17 cellular contexts compared by ENCODE assay signal in the genomic region with DNA sequence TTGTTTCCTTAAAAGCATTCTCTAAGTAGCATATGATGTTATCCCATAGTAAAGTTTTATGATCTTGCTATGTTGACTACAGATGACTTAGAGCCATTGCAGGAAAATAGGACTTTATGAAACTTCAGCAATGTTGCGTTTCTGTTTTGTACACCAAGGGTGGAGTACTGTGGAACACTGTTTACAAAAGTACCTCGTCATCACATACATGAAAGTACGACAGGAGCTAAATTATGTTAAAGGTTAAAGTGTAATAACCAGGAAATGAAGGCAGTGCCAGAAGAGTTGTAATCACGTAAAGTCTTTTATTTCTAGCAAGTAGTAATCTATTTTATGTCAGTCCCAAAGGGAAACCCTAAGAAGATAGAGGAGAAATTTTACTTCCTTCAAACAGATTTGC. TPM values are rescaled to one million over a fixed set of nuclear protein-coding genes. Genes with fewer than 3 reads are reported as not detected.
DNase-seq lines count a peak whose midpoint lies in the region; ATAC-seq and TF ChIP-seq lines count a peak whose summit lies in the region.
"Had no signal": no experiment of that assay in that cellular context is flagged by ENCODE, and none has a peak within 500 bp of the region (broad histone marks: within the 10 kb centered on the region; RNA-seq: fewer than 3 reads in every experiment).

No MANE protein-coding gene starts in this region.

- ATAC-seq in mucosa of descending colon (peak; percentile 96), GM18873 (IDR thresholded peaks at IDR 0.05; ENCODE audit: low FRiP score, unreplicated experiment) (no peak)

- H3K9me3 ChIP-seq in mucosa of descending colon = no peaks in the 10 kb centered on the region
- no peaks in the 10 kb centered on the region for H3K9me3 ChIP-seq in testis

- TF ChIP-seq CTCF in LNCaP clone FGC (IDR thresholded peaks at IDR 0.05; ENCODE audit: control insufficient read depth, extremely low read depth, insufficient read depth) (no peak), epithelial cell of esophagus (IDR thresholded peaks at IDR 0.05; ENCODE audit: insufficient read depth, low read depth, low read length, missing control alignments) (no peak), mucosa of descending colon (IDR thresholded peaks at IDR 0.05) (no peak), type B pancreatic cell (conservative IDR thresholded peaks at IDR 0.05) (no peak), testis (IDR thresholded peaks at IDR 0.05) (no peak)

- no peaks in the 10 kb centered on the region for H3K27me3 Mint-ChIP-seq in type B pancreatic cell

- intact Hi-C loops in mucosa of descending colon (cut with DNase I, micrococcal nuclease) = no loop called here
- intact Hi-C loops in testis (cut with DNase I; ENCODE audit: low total_unique reads) = no loop called here

- H3K4me3 ChIP-seq in LNCaP clone FGC (ENCODE audit: low read depth, low read length) = no peak overlapping the region
- H3K4me3 ChIP-seq in epithelial cell of esophagus (ENCODE audit: low read length) = no peak overlapping the region
- no peak overlapping the region for H3K4me3 ChIP-seq in mucosa of descending colon
- no peak overlapping the region for H3K4me3 ChIP-seq in testis
- H3K4me3 ChIP-seq: PC-9 had no signal

- H3K4me1 Mint-ChIP-seq in type B pancreatic cell (ENCODE audit: unreplicated experiment) = peaks cover 3% of the 10 kb centered on the region

- H3K9me3 Mint-ChIP-seq in type B pancreatic cell = no peaks in the 10 kb centered on the region

- no peaks in the 10 kb centered on the region for H3K36me3 ChIP-seq in mucosa of descending colon (ENCODE audit: low read depth)
- H3K36me3 ChIP-seq in testis (ENCODE audit: low read depth, missing control alignments) = no peaks in the 10 kb centered on the region

- peak overlapping the region; percentile 56 for H3K27ac Mint-ChIP-seq in type B pancreatic cell

- DNase-seq in LNCaP clone FGC (ENCODE audit: low read depth) (peak; percentile 49), epithelial cell of esophagus (ENCODE audit: low read depth) (peak; percentile 25), mucosa of descending colon (peak in 1 of 3 donors; percentile 53), type B pancreatic cell (ENCODE audit: extremely low spot score, unreplicated experiment) (no peak), C1 segment of cervical spinal cord (lab: John Stamatoyannopoulos, UW) (no peak), testis (no peak)
- DNase-seq in effector CD8-positive, alpha-beta T cell (lab: John Stamatoyannopoulos, UW) = no peak
- DNase-seq: AML-193, GF-D8, GOT3, KBM-7, NCI-H1417 treated with DMSO at 0.1 percent for 48 hours, NCI-H1930, NCI-H226, NCI-H526, PC-9 had no signal

- WGBS in testis, 2 donors = 49 to 72% methylated on average over 4 of the region's 4 CpGs

- peaks cover 35% of the 10 kb centered on the region for H3K36me3 Mint-ChIP-seq in type B pancreatic cell

- H3K4me3 Mint-ChIP-seq in type B pancreatic cell = no peak overlapping the region

- H3K27me3 ChIP-seq in testis = no peaks in the 10 kb centered on the region

- peaks cover 7% of the 10 kb centered on the region for H3K4me1 ChIP-seq in mucosa of descending colon (ENCODE audit: low read depth)
- no peaks in the 10 kb centered on the region for H3K4me1 ChIP-seq in testis

- TF ChIP-seq POLR2A in testis (IDR thresholded peaks at IDR 0.05) = no peak

- H3K27ac ChIP-seq in testis = no peak overlapping the region
- H3K27ac ChIP-seq: PC-9 had no signal

RNA-seq across cellular contexts. Expression of a gene that starts 50.9 kb away (rescaled TPM):
- 10 to 100 TPM; 12.6 to 17.0 (median 12.8) TPM for total RNA-seq in mucosa of descending colon
- 11.4 and 17.9 TPM in 2 replicates for total RNA-seq in type B pancreatic cell (ENCODE audit: low replicate concordance)
- total RNA-seq in testis = 10 to 100 TPM; 11.8 to 14.4 TPM
- polyA plus RNA-seq in testis (ENCODE audit: insufficient read depth, low read depth, low replicate concordance) = 8.0 TPM

RNA-seq across cellular contexts. Expression of a gene that starts 51.3 kb away (rescaled TPM):
- 10 to 100 TPM; 21.2 to 34.7 (median 23.7) TPM for total RNA-seq in mucosa of descending colon
- total RNA-seq in type B pancreatic cell (ENCODE audit: low replicate concordance) = 35.7 and 38.3 TPM in 2 replicates
- total RNA-seq in testis = 10 to 100 TPM; 41.3 to 42.2 TPM
- 31.3 TPM for polyA plus RNA-seq in testis (ENCODE audit: insufficient read depth, low read depth, low replicate concordance)

Comparison
In these comparisons a context has a peak if more than half of its experiments do, and no peak if none do; other contexts are left out.
1. DNase-seq: peak in LNCaP clone FGC (single experiment) and epithelial cell of esophagus (single experiment); none in type B pancreatic cell (single experiment), C1 segment of cervical spinal cord (0 of 14), effector CD8-positive, alpha-beta T cell (single experiment) and testis (single experiment).